In the genomic region with DNA sequence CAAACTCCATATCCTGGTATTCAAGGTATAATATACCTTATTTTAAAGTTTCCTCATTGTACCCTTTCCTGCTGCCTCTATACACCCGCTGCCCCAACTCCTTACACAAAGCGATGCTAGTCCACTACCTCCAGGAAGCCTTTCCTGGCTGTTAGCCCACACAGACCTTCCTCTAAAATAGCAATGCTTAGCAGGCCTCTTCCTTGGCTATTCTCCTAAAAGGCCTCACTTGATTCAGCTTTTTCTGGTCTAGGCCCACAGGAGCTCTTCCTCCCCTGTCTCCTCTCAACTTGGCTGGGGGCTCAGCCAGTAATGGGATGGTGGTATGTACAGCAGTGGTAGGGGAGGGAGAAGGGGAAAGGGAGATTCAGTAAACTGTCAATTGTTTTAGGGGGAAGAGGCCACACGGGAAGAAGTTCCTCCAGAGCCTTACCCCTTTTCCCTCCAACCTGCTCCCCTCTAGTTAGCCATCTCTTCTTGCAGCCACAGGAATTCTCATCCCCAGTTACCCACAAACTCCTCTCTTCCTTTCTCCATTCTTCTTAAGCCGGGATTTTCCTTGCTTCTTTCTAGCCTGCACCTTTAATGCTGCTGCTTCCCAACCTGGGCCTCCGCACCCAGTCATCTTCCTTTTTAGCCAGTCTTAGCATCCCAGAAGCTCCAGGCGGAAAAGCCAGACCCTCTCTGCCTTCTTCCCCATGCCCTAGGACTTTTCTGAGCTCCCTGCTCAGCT, we compare ENCODE assay signal across 8 cellular contexts.
DNase-seq lines count a peak whose midpoint lies in the region; ATAC-seq and TF ChIP-seq lines count a peak whose summit lies in the region.

No MANE protein-coding gene starts in this region.

- DNase-seq in AG04449 (ENCODE audit: low read depth, low spot score) (no peak), KBM-7 (peak; percentile 27), caudate nucleus (lab: John Stamatoyannopoulos, UW) (no peak), activated gamma-delta T cell (lab: John Stamatoyannopoulos, UW) (no peak)
- no peak for DNase-seq in stimulated activated CD4-positive, alpha-beta T cell treated with anti-CD3 and anti-CD28 coated beads, Interleukin-15, amount 100 ng/mL, for 24 hours

- peak overlapping the region; percentile 98 for H3K27ac ChIP-seq in caudate nucleus (ENCODE audit: low read depth, low read length)
- H3K27ac ChIP-seq in mucosa of rectum (ENCODE audit: low read depth in 2 of 2, low read length in 2 of 2), result peak overlapping the region in 1 of 2 donors; percentile 96

- TF ChIP-seq CTCF in AG04449 (IDR thresholded peaks at IDR 0.05; ENCODE audit: insufficient read depth, low read length, missing control alignments), result no peak

- in situ Hi-C loops in KBM-7 (cut with MboI; ENCODE audit: low pct_unique_long_range_greater_than_20kb, low sequenced_read_pairs), result no loop called here

- peaks cover 14 to 21% of the 10 kb centered on the region in 2 donors for H3K4me1 ChIP-seq in mucosa of rectum (ENCODE audit: control insufficient read depth in 2 of 2, insufficient read depth in 2 of 2, low read length in 2 of 2)

- POLR2A ChIA-PET in AG04449 (lab: Yijun Ruan, JAX), result interaction anchor here (1.0 kb wide), 1 partner anchor 12 kb away, joined by 3 read pairs; no protein-coding TSS in a partner anchor

- H3K4me3 ChIP-seq in AG04449 (ENCODE audit: low read depth, low read length) (peak overlapping the region; percentile 78), mucosa of rectum (ENCODE audit: low read length in 2 of 2) (peak overlapping the region; percentile 97 to 98)

- no peak for ATAC-seq in HG02970 (IDR thresholded peaks at IDR 0.05; ENCODE audit: low FRiP score, unreplicated experiment)
- ATAC-seq in GM21529 (IDR thresholded peaks at IDR 0.05; ENCODE audit: unreplicated experiment), result no peak

- peaks cover 17 to 18% of the 10 kb centered on the region in 2 donors for H3K36me3 ChIP-seq in mucosa of rectum (ENCODE audit: control insufficient read depth in 2 of 2, insufficient read depth in 2 of 2, low read length in 2 of 2)

- H3K9me3 ChIP-seq in mucosa of rectum (ENCODE audit: control insufficient read depth in 2 of 2, low read length in 2 of 2), result no peaks in the 10 kb centered on the region

- peak overlapping the region; percentile 91 to 94 for H3K9ac ChIP-seq in mucosa of rectum (ENCODE audit: low read depth in 1 of 2, low read length in 2 of 2)

- H3K27me3 ChIP-seq in mucosa of rectum (ENCODE audit: control insufficient read depth in 2 of 2, insufficient read depth in 2 of 2, low read length in 2 of 2), result no peaks in the 10 kb centered on the region

- CTCF ChIA-PET in AG04449 (lab: Yijun Ruan, JAX), result interaction anchor here (1.2 to 1.6 kb wide), 3 partner anchors 13 to 47 kb away, joined by 5 to 7 read pairs (median 6); a partner anchor contains a TSS
